Comparison of ENCODE assay signal across 14 cellular contexts in the genomic region with DNA sequence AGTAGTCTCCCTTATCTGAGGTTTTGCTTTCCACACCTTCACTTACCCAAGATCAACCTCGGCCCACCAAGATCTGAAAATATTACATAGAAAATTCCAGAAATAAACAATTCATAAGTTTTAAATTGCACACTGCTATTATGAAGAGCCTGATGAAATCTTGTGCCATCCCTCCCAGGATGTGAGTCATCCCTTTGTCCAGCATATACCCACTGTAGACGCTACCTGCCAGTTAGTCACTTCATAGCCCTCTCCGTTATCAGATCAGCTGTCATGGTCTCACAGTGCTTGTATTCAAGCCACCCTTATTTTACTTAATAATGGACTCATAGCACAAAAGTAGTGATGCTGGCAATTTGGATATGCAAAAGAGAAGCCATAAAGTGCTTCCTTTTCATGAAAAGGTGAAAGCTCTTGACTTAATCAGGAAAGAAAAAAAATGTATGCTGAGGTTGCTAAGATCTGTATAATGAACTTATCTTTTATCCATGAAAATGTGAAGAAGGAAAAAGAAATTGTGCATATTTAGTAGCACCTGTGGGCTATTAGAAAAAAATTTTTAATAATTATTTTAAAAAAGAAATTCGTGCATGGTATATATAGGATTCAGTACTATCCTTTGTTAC. TPM values are rescaled to one million over a fixed set of nuclear protein-coding genes. Genes with fewer than 3 reads are reported as not detected.
DNase-seq lines count a peak whose midpoint lies in the region; ATAC-seq lines count a peak whose summit lies in the region.
"Had no signal": no experiment of that assay in that cellular context is flagged by ENCODE, and none has a peak within 500 bp of the region (broad histone marks: within the 10 kb centered on the region; RNA-seq: fewer than 3 reads in every experiment).

No MANE protein-coding gene starts in this region.

- peak; percentile 63 for DNase-seq in Caki2 (ENCODE audit: low read depth)
- peak; percentile 92 for DNase-seq in LHCN-M2 (ENCODE audit: low read depth)
- DNase-seq in adipocyte (ENCODE audit: low read depth): peak; percentile 80
- DNase-seq in iris pigment epithelial cell (ENCODE audit: low read depth): peak; percentile 77
- no peak for DNase-seq in DMS114 treated with DMSO at 0.1 percent for 48 hours (lab: John Stamatoyannopoulos, UW; ENCODE audit: unreplicated experiment)
- no peak for DNase-seq in NCI-H1694 treated with DMSO at 0.1 percent for 48 hours (lab: John Stamatoyannopoulos, UW)
- DNase-seq in activated CD4-positive, alpha-beta T cell treated with anti-CD3 and anti-CD28 coated beads for 4 hours: no peak
- DNase-seq: activated CD4-positive, alpha-beta T cell treated with anti-CD3 and anti-CD28 coated beads, Interleukin-2, amount 10 ng/mL, durations not matched to agents 24 days and 14 days; COR-L47; left cardiac atrium; NCI-H1436 treated with DMSO at 0.1 percent for 48 hours; tibial artery had no signal

- H3K36me3 ChIP-seq in adipocyte (ENCODE audit: control insufficient read depth, insufficient read depth, low read length, severe bottlenecking): no peaks in the 10 kb centered on the region
- H3K36me3 ChIP-seq: tibial artery had no signal

- H3K9me3 ChIP-seq in adipocyte (ENCODE audit: control insufficient read depth, low read length): no peaks in the 10 kb centered on the region

- no peaks in the 10 kb centered on the region for H3K27me3 ChIP-seq in adipocyte (replicated peaks; ENCODE audit: control insufficient read depth, insufficient read depth, low read length)
- H3K27me3 ChIP-seq: tibial artery had no signal

- H3K9ac ChIP-seq in adipocyte (ENCODE audit: low read length): no peak overlapping the region

- no peak overlapping the region for H3K4me3 ChIP-seq in adipocyte (ENCODE audit: low read length)
- H3K4me3 ChIP-seq: GM23338, tibial artery had no signal

- peaks cover 19% of the 10 kb centered on the region for H3K4me1 ChIP-seq in adipocyte (ENCODE audit: control insufficient read depth, insufficient read depth, low read length)
- H3K4me1 ChIP-seq: tibial artery had no signal

- no peak for ATAC-seq in GM19328 (IDR thresholded peaks at IDR 0.05; ENCODE audit: unreplicated experiment)
- ATAC-seq: GM23338, left cardiac atrium had no signal

- in situ Hi-C loops in Caki2 (cut with HindIII; ENCODE audit: low pct_unique_long_range_greater_than_20kb, low sequenced_read_pairs): no loop called here

RNA-seq across cellular contexts. Expression of gene MRPS16, which starts 9.8 kb away (rescaled TPM):
- 67.5 and 86.6 TPM in 2 replicates for total RNA-seq in Caki2 (2014; rRNA removed; shearing (Covaris generic); ENCODE audit: low replicate concordance)
- total RNA-seq in LHCN-M2 (2014; rRNA removed): 83.9 and 92.9 TPM in 2 replicates
- 121 TPM for polyA plus RNA-seq in LHCN-M2 (2012)

RNA-seq across cellular contexts. Expression of gene DNAJC9, which starts 15.2 kb away (rescaled TPM):
- total RNA-seq in Caki2 (2014; rRNA removed; shearing (Covaris generic); ENCODE audit: low replicate concordance): 35.6 and 39.1 TPM in 2 replicates
- total RNA-seq in LHCN-M2 (2014; rRNA removed): 64.8 and 66.5 TPM in 2 replicates
- polyA plus RNA-seq in LHCN-M2 (2012): 19.4 TPM

Comparison
In these comparisons a context has a peak if more than half of its experiments do, and no peak if none do; other contexts are left out.
1. DNase-seq: peak in Caki2 (single experiment), LHCN-M2 (single experiment), adipocyte (single experiment) and iris pigment epithelial cell (single experiment); none in DMS114 treated with DMSO at 0.1 percent for 48 hours (single experiment), NCI-H1694 treated with DMSO at 0.1 percent for 48 hours (single experiment) and activated CD4-positive, alpha-beta T cell treated with anti-CD3 and anti-CD28 coated beads for 4 hours (0 of 2).